In the genomic region with DNA sequence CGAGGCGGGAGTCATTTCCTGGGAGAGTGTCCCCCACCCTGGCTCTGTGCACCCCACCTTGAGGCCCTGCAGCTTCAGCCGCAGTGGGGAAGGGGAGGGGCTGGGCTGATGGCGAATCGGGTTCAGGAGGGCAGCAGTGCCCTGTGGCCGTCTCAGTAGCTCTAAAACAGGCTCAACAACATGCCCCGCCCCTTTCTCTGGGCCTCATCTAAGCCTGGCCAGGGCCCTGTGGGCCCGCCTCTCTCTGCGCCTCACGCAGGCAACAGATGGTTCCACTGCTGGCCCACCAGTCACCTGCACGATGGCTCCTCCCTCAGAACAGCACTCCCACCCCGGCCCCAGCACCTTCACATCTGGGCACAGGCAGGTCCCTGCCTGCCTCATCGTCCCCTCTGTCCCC, we compare ENCODE assay signal across 35 cellular contexts. TPM values are rescaled to one million over a fixed set of nuclear protein-coding genes. Genes with fewer than 3 reads are reported as not detected.
A peak's percentile ranks its signal among the peaks of the same experiment; 100 is the strongest.
DNase-seq lines count a peak whose midpoint lies in the region; ATAC-seq, FAIRE-seq and TF ChIP-seq lines count a peak whose summit lies in the region.
"Had no signal": no experiment of that assay in that cellular context is flagged by ENCODE, and none has a peak within 500 bp of the region (broad histone marks: within the 10 kb centered on the region; RNA-seq: fewer than 3 reads in every experiment).

No MANE protein-coding gene starts in this region.

- H4K20me1 ChIP-seq in GM23338 (replicated peaks; ENCODE audit: insufficient read depth) = no peaks in the 10 kb centered on the region

- H3K36me3 ChIP-seq in GM23338 (ENCODE audit: insufficient read depth) (no peaks in the 10 kb centered on the region), left ventricle myocardium inferior (no peaks in the 10 kb centered on the region), stomach (no peaks in the 10 kb centered on the region)
- H3K36me3 ChIP-seq: HAP-1, MG63, transverse colon had no signal

- peak; percentile 71 for DNase-seq in GM23338 (ENCODE audit: low spot score)
- DNase-seq in NCI-H82 (lab: John Stamatoyannopoulos, UW) = peak; percentile 84
- DNase-seq in left ventricle myocardium inferior = peak; percentile 9
- no peak for DNase-seq in mesothelial cell of epicardium (ENCODE audit: low spot score in 2 of 2, unreplicated experiment in 2 of 2)
- no peak for DNase-seq in H54 (ENCODE audit: insufficient read length, low spot score)
- no peak for DNase-seq in SW480 (ENCODE audit: low spot score)
- no peak for DNase-seq in stomach
- DNase-seq: activated CD8-positive, alpha-beta memory T cell treated with anti-CD3 and anti-CD28 coated beads, Interleukin-2, amount 10 ng/mL, durations not matched to agents 7 days and 5 days; activated T-cell treated with anti-CD3 and anti-CD28 coated beads, Interleukin-2, amount 50 U/mL, for 48 hours; DMS 273 treated with DMSO at 0.1 percent for 48 hours; KG1; left colon; MG63; naive B cell; NCI-H1105 treated with DMSO at 0.1 percent for 48 hours; NCI-H1930; NCI-H345; NCI-H748 treated with DMSO at 0.1 percent for 48 hours; stimulated activated CD4-positive, alpha-beta T cell treated with anti-CD3 and anti-CD28 coated beads, Interleukin-1b, Interleukin-23, amount 100 ng/mL, for 48 hours; stimulated activated CD8-positive, alpha-beta memory T cell treated with anti-CD3 and anti-CD28 coated beads, Interleukin-4, amount 100 ng/mL, for 48 hours; transverse colon had no signal

- H3K27me3 Mint-ChIP-seq in GM23338 (ENCODE audit: insufficient read depth, low read depth, poor library complexity) (peaks cover 22% of the 10 kb centered on the region), mesothelial cell of epicardium (ENCODE audit: low read depth) (peaks cover 6% of the 10 kb centered on the region)
- H3K27me3 Mint-ChIP-seq: activated CD8-positive, alpha-beta memory T cell treated with anti-CD3 and anti-CD28 coated beads, Interleukin-2, amount 10 ng/mL, durations not matched to agents 7 days and 5 days; brain had no signal

- H2AFZ ChIP-seq in GM23338 = no peak overlapping the region

- peaks cover 25% of the 10 kb centered on the region for H3K9me3 Mint-ChIP-seq in GM23338
- peaks cover 7% of the 10 kb centered on the region for H3K9me3 Mint-ChIP-seq in mesothelial cell of epicardium

- H3K9me3 ChIP-seq in left ventricle myocardium inferior (replicated peaks) (peaks cover 12% of the 10 kb centered on the region), stomach (peaks cover 0 to 16% (median 7%) of the 10 kb centered on the region in 4 donors)
- H3K9me3 ChIP-seq: transverse colon had no signal

- WGBS in stomach, 5 donors = 33 to 71% (median 41%) methylated on average over 7 to 13 of the region's 13 CpGs

- intact Hi-C loops in left ventricle myocardium inferior (cut with micrococcal nuclease) = no loop called here
- intact Hi-C loops in stomach (cut with DNase I; ENCODE audit: low total_unique reads) = no loop called here

- no peaks in the 10 kb centered on the region for H3K79me2 ChIP-seq in GM23338 (replicated peaks; ENCODE audit: insufficient read depth)

- H3K36me3 Mint-ChIP-seq in GM23338 (ENCODE audit: low read depth) (peaks cover 22% of the 10 kb centered on the region), mesothelial cell of epicardium (peaks cover 3% of the 10 kb centered on the region)
- H3K36me3 Mint-ChIP-seq: CD8-positive, alpha-beta T cell had no signal

- H3K27ac Mint-ChIP-seq in GM23338 (no peak overlapping the region), mesothelial cell of epicardium (peak overlapping the region; percentile 50)
- H3K27ac Mint-ChIP-seq: activated CD8-positive, alpha-beta memory T cell treated with anti-CD3 and anti-CD28 coated beads, Interleukin-2, amount 10 ng/mL, durations not matched to agents 7 days and 5 days; CD8-positive, alpha-beta T cell; naive B cell had no signal

- no peak for TF ChIP-seq CTCF in GM23338 (conservative IDR thresholded peaks at IDR 0.05; ENCODE audit: low read depth in 2 of 2)
- no peak for TF ChIP-seq CTCF in left ventricle myocardium inferior (IDR thresholded peaks at IDR 0.05; ENCODE audit: borderline replicate concordance)
- no peak for TF ChIP-seq CTCF in mesothelial cell of epicardium (IDR thresholded peaks at IDR 0.05; ENCODE audit: unreplicated experiment)
- TF ChIP-seq CTCF in stomach (IDR thresholded peaks at IDR 0.05) = no peak

- TF ChIP-seq POLR2A in H54 (IDR thresholded peaks at IDR 0.05; ENCODE audit: low read depth, low read length) (no peak), stomach (IDR thresholded peaks at IDR 0.05) (no peak)

- no peaks in the 10 kb centered on the region for H3K27me3 ChIP-seq in GM23338 (ENCODE audit: insufficient read depth)
- peaks cover 68% of the 10 kb centered on the region for H3K27me3 ChIP-seq in left ventricle myocardium inferior (ENCODE audit: low read depth)
- peaks cover 8 to 92% (median 22%) of the 10 kb centered on the region in 3 donors for H3K27me3 ChIP-seq in stomach

- FAIRE-seq in H54 (lab: Jason Lieb, UNC) = no peak

- no peak overlapping the region for H3K4me2 ChIP-seq in GM23338
- H3K4me2 ChIP-seq: smooth muscle cell had no signal

- H3K4me1 Mint-ChIP-seq in GM23338 (peaks cover 4% of the 10 kb centered on the region; the same call in 1 of the 3 replicates), mesothelial cell of epicardium (peaks cover 7% of the 10 kb centered on the region)
- H3K4me1 Mint-ChIP-seq: brain had no signal

- H3K4me3 ChIP-seq in GM23338 (no peak overlapping the region), left ventricle myocardium inferior (no peak overlapping the region), stomach (no peak overlapping the region)
- H3K4me3 ChIP-seq: HAP-1, MG63, smooth muscle cell, transverse colon had no signal

- no peak for TF ChIP-seq EP300 in stomach (IDR thresholded peaks at IDR 0.05)

- peak; percentile 93 for ATAC-seq in GM23338
- no peak for ATAC-seq in HG02884 (IDR thresholded peaks at IDR 0.05; ENCODE audit: unreplicated experiment)
- ATAC-seq: activated CD8-positive, alpha-beta memory T cell treated with anti-CD3 and anti-CD28 coated beads, Interleukin-2, amount 10 ng/mL, durations not matched to agents 7 days and 5 days; CD8-positive, alpha-beta T cell; left colon; SK-N-SH treated with all-trans-retinoic acid at 6 μM for 48 hours had no signal

- H3F3A ChIP-seq in GM23338 (replicated peaks; ENCODE audit: low read depth) = no peaks in the 10 kb centered on the region

- H3K4me3 Mint-ChIP-seq in GM23338 = no peak overlapping the region
- H3K4me3 Mint-ChIP-seq in mesothelial cell of epicardium = no peak overlapping the region
- H3K4me3 Mint-ChIP-seq: activated CD8-positive, alpha-beta memory T cell treated with anti-CD3 and anti-CD28 coated beads, Interleukin-2, amount 10 ng/mL, durations not matched to agents 7 days and 5 days; brain; CD8-positive, alpha-beta T cell; naive B cell had no signal

- H3K4me1 ChIP-seq in GM23338 (ENCODE audit: insufficient read depth) = no peaks in the 10 kb centered on the region; the same call in 1 of the 2 replicates
- no peaks in the 10 kb centered on the region for H3K4me1 ChIP-seq in left ventricle myocardium inferior
- no peaks in the 10 kb centered on the region for H3K4me1 ChIP-seq in stomach
- H3K4me1 ChIP-seq: HAP-1, transverse colon had no signal

- peaks cover 3% of the 10 kb centered on the region; the same call in 1 of the 2 replicates for H3K9me2 ChIP-seq in GM23338 (ENCODE audit: insufficient read depth)

- H3K27ac ChIP-seq in GM23338 (ENCODE audit: low read depth) (no peak overlapping the region), left ventricle myocardium inferior (replicated peaks) (no peak overlapping the region), stomach (no peak overlapping the region)
- H3K27ac ChIP-seq: transverse colon had no signal

TF ChIP-seq in GM23338, 12 proteins besides CTCF, POLR2A, EP300 and RAD21:
- TF ChIP-seq, protein P1, sequence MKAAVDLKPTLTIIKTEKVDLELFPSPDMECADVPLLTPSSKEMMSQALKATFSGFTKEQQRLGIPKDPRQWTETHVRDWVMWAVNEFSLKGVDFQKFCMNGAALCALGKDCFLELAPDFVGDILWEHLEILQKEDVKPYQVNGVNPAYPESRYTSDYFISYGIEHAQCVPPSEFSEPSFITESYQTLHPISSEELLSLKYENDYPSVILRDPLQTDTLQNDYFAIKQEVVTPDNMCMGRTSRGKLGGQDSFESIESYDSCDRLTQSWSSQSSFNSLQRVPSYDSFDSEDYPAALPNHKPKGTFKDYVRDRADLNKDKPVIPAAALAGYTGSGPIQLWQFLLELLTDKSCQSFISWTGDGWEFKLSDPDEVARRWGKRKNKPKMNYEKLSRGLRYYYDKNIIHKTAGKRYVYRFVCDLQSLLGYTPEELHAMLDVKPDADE (IDR thresholded peaks at IDR 0.05) = no peak
- no peak for TF ChIP-seq STAT1 (IDR thresholded peaks at IDR 0.05; ENCODE audit: unreplicated experiment)

RNA-seq across cellular contexts. Expression of a gene that starts 30.2 kb away (rescaled TPM):
- 1.9 and 3.9 TPM in 2 replicates for total RNA-seq in GM23338 (2014; rRNA removed; shearing (Covaris generic))
- 2.1 and 2.7 TPM in 2 replicates for polyA plus RNA-seq in GM23338 (2016; fragmentation: Nextera tagmentation; extraction: Ambion mirVana)
- total RNA-seq in left ventricle myocardium inferior = 0.38 TPM
- 0.11 to 0.63 TPM (median 0.43 TPM) in 3 replicates for total RNA-seq in mesothelial cell of epicardium
- total RNA-seq in stomach = under 1 TPM in 1 of 5 donors, not detected in 4; under 0.01 TPM
- polyA plus RNA-seq in stomach = under 1 TPM in 1 of 3 donors, not detected in 2; 0.15 TPM
- total RNA-seq: activated CD8-positive, alpha-beta memory T cell treated with anti-CD3 and anti-CD28 coated beads, Interleukin-2, amount 10 ng/mL, durations not matched to agents 7 days and 5 days; CD8-positive, alpha-beta T cell; glomerular endothelial cell; HT1080; left colon; mesenteric fat pad; omental fat pad; renal cortical epithelial cell; RPMI7951; smooth muscle cell; T-helper 2 cell treated with Interferon-gamma antibody and Interleukin-4, amounts not matched to agents 100 ng/mL and 5 ng/mL, for 36 hours had no signal

RNA-seq across cellular contexts. Expression of a gene that starts 38.0 kb away (rescaled TPM):
- 0.28 and 0.43 TPM in 2 replicates for total RNA-seq in GM23338 (2014; rRNA removed; shearing (Covaris generic))
- polyA plus RNA-seq in GM23338 (2016; fragmentation: Nextera tagmentation; extraction: Ambion mirVana) = 0.59 and 0.79 TPM in 2 replicates
- not detected for total RNA-seq in left ventricle myocardium inferior
- 0.16 to 0.25 TPM in 2 of 3 replicates, not detected in the other for total RNA-seq in mesothelial cell of epicardium
- total RNA-seq in stomach = 1 to 10 TPM in 1 of 5 donors, not detected in 4; 2.4 TPM
- under 1 TPM in 1 of 3 donors, not detected in 2; 0.53 TPM for polyA plus RNA-seq in stomach
- total RNA-seq: A673; activated CD8-positive, alpha-beta memory T cell treated with anti-CD3 and anti-CD28 coated beads, Interleukin-2, amount 10 ng/mL, durations not matched to agents 7 days and 5 days; glomerular endothelial cell; HT1080; left colon; mesenteric fat pad; omental fat pad; renal cortical epithelial cell; RPMI7951; T-helper 2 cell treated with Interferon-gamma antibody and Interleukin-4, amounts not matched to agents 100 ng/mL and 5 ng/mL, for 36 hours had no signal

RNA-seq across cellular contexts. Expression of a gene that starts 58.3 kb away (rescaled TPM):
- 88.8 and 95.5 TPM in 2 replicates for total RNA-seq in GM23338 (2014; rRNA removed; shearing (Covaris generic))
- polyA plus RNA-seq in GM23338 (2016; fragmentation: Nextera tagmentation; extraction: Ambion mirVana) (40.6 and 41.5 TPM in 2 replicates), stomach (10 to 100 TPM; 51.5 to 53.2 (median 51.5) TPM)
- total RNA-seq in left ventricle myocardium inferior (33.4 TPM), mesothelial cell of epicardium (193 to 210 TPM (median 208 TPM) in 3 replicates), stomach (100 to 1,000 TPM in 3 of 5 donors, 10 to 100 TPM in 2; 51.3 to 146 (median 100) TPM)

Comparison
In these comparisons a context has a peak if more than half of its experiments do, and no peak if none do; other contexts are left out.
1. DNase-seq: peak in GM23338 (single experiment), NCI-H82 (single experiment) and left ventricle myocardium inferior (single experiment); none in mesothelial cell of epicardium (0 of 2), H54 (single experiment), SW480 (single experiment) and stomach (single experiment).